31 cellular contexts compared by ENCODE assay signal in the genomic region with DNA sequence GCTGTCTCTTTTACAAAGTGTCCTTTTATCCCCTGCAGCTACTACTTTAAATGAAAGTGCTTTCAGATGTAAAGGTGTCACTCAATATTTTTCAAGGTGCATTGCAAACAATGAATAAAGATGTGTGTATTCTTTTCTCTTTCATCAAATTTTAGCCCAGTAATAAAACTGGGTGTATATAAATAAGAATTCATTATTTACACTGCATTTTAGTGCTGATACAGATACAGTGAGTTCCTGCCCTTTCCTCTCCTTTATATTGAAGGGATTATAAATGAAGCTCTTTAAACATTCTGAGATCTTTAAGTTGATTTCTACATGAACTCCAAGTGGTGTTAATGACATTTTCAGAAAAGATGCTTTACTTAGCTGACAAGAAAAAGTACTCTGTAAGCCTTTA.
"Had no signal": no experiment of that assay in that cellular context is flagged by ENCODE, and none has a peak within 500 bp of the region (broad histone marks: within the 10 kb centered on the region; RNA-seq: fewer than 3 reads in every experiment).

No MANE protein-coding gene starts in this region.

- ATAC-seq: activated CD8-positive, alpha-beta T cell treated with anti-CD3 and anti-CD28 coated beads for 36 hours; activated naive CD4-positive, alpha-beta T cell treated with anti-CD3 and anti-CD28 coated beads, Interleukin-2, amount 50 U/mL, for 72 hours; activated T-cell treated with anti-CD3 and anti-CD28 coated beads, Interleukin-2, amount 50 U/mL, for 4 hours; activated T-cell treated with anti-CD3 and anti-CD28 coated beads, Interleukin-2, amount 50 U/mL, for 72 hours; activated T-helper 17 cell treated with anti-CD3 and anti-CD28 coated beads, Interleukin-2, amount 50 U/mL, for 72 hours; body of pancreas had no signal

- H3K36me3 ChIP-seq: adrenal gland, brain microvascular endothelial cell, breast epithelium had no signal

- H3K27ac ChIP-seq: adrenal gland, body of pancreas, brain microvascular endothelial cell, breast epithelium, VCaP had no signal

- H3K4me3 ChIP-seq: adrenal gland, body of pancreas, breast epithelium had no signal

- DNase-seq: activated B cell treated with CpG ODN at 0.5 μM for 24 hours; activated CD4-positive, alpha-beta memory T cell treated with anti-CD3 and anti-CD28 coated beads for 36 hours; activated CD4-positive, alpha-beta T cell treated with anti-CD3 and anti-CD28 coated beads for 4 hours; activated CD4-positive, alpha-beta T cell treated with anti-CD3 and anti-CD28 coated beads, Interleukin-2, amount 10 ng/mL, durations not matched to agents 24 days and 14 days; activated CD4-positive, alpha-beta T cell treated with anti-CD3 and anti-CD28 coated beads, Interleukin-2, amount 50 U/mL, for 1 hour; activated CD4-positive, alpha-beta T cell treated with anti-CD3 and anti-CD28 coated beads, Interleukin-2, amount 50 U/mL, for 4 hours; activated CD4-positive, CD25-positive, alpha-beta regulatory T cell treated with anti-CD3 and anti-CD28 coated beads, Interleukin-2, amount 50 U/mL, for 72 hours; activated CD8-positive, alpha-beta memory T cell treated with anti-CD3 and anti-CD28 coated beads, Interleukin-2, amount 50 U/mL, for 4 hours; activated CD8-positive, alpha-beta T cell treated with anti-CD3 and anti-CD28 coated beads for 36 hours; activated effector memory CD4-positive, alpha-beta T cell treated with anti-CD3 and anti-CD28 coated beads, Interleukin-2, amount 50 U/mL, for 16 hours; activated gamma-delta T cell treated with Interleukin-2 at 50 U/mL for 16 hours; activated naive CD4-positive, alpha-beta T cell; activated naive CD4-positive, alpha-beta T cell treated with anti-CD3 and anti-CD28 coated beads for 36 hours; activated naive CD4-positive, alpha-beta T cell treated with anti-CD3 and anti-CD28 coated beads, Interleukin-2, amount 50 U/mL, for 16 hours; activated naive CD8-positive, alpha-beta T cell treated with anti-CD3 and anti-CD28 coated beads for 36 hours; activated T-cell treated with anti-CD3 and anti-CD28 coated beads for 4 hours; activated T-cell treated with anti-CD3 and anti-CD28 coated beads, Interleukin-2, amount 50 U/mL, for 1 hour; activated T-cell treated with anti-CD3 and anti-CD28 coated beads, Interleukin-2, amount 50 U/mL, for 4 hours; activated T-cell treated with anti-CD3 and anti-CD28 coated beads, Interleukin-2, amount 50 U/mL, for 72 hours; adrenal gland; amniotic stem cell; aorta; body of pancreas; brain microvascular endothelial cell; central memory CD4-positive, alpha-beta T cell; T-helper 2 cell; T-helper 9 cell had no signal

- H3K27me3 ChIP-seq: adrenal gland, body of pancreas, brain microvascular endothelial cell, breast epithelium had no signal

- H3K9me3 ChIP-seq: adrenal gland, body of pancreas, breast epithelium had no signal
